Comparison of ENCODE assay signal across 22 cellular contexts in genomic region chr1:178849932-178850331, GRCh38. TPM values are rescaled to one million over a fixed set of nuclear protein-coding genes. Genes with fewer than 3 reads are reported as not detected.
DNase-seq lines count a peak whose midpoint lies in the region; ATAC-seq, FAIRE-seq and TF ChIP-seq lines count a peak whose summit lies in the region.
"Had no signal": no experiment of that assay in that cellular context is flagged by ENCODE, and none has a peak within 500 bp of the region (broad histone marks: within the 10 kb centered on the region; RNA-seq: fewer than 3 reads in every experiment).

No MANE protein-coding gene starts in this region.

- DNase-seq in right lobe of liver (no peak), HepG2 (ENCODE audit: low spot score) (no peak), activated B cell treated with CpG ODN at 0.5 μM for 24 hours (no peak), memory B cell (ENCODE audit: low spot score in 2 of 2) (no peak), MV-4-11 (lab: John Stamatoyannopoulos, UW) (no peak)
- DNase-seq: CD4-positive, CD25-positive, alpha-beta regulatory T cell; DND-41; GOT3; IMR-90; NCI-H1417; NCI-H187 treated with DMSO at 0.1 percent for 48 hours; NCI-H69; PC-9; RPMI8226; SIG-M5; SK-N-SH had no signal

- H3K4me3 ChIP-seq in right lobe of liver (no peak overlapping the region), HepG2 (replicated peaks in 1 of 3; ENCODE audit: insufficient read depth in 1 of 3, low read depth in 2 of 3, low read length in 3 of 3) (no peak overlapping the region)
- H3K4me3 ChIP-seq: PC-9 had no signal

- no peak for TF ChIP-seq RAD21 in HepG2 (CRISPR knock-in tag; IDR thresholded peaks at IDR 0.05)

- TF ChIP-seq EP300 in HepG2 (IDR thresholded peaks at IDR 0.05; ENCODE audit: low read depth in 2 of 2, low read length in 2 of 2) (no peak), HepG2 (CRISPR knock-in tag; IDR thresholded peaks at IDR 0.05; ENCODE audit: borderline replicate concordance) (no peak)

- TF ChIP-seq POLR2A in right lobe of liver (IDR thresholded peaks at IDR 0.05) (no peak), HepG2 (IDR thresholded peaks at IDR 0.05; ENCODE audit: insufficient read depth in 1 of 2, low read depth in 2 of 2, low read length in 2 of 2) (no peak)

- no peak overlapping the region for H3K9ac ChIP-seq in HepG2 (ENCODE audit: insufficient read depth, low read depth, low read length)
- H3K9ac ChIP-seq: KMS-11, SK-N-SH had no signal

- intact Hi-C loops in right lobe of liver (cut with DNase I), result no loop called here
- intact Hi-C loops in HepG2 (cut with micrococcal nuclease; ENCODE audit: unreplicated experiment), result no loop called here
- intact Hi-C loops in activated B cell treated with CpG ODN at 0.5 μM for 24 hours (cut with micrococcal nuclease), result loop anchor here (5.0 kb wide), 1 partner anchor 38 kb away; no protein-coding TSS in a partner anchor

- no peaks in the 10 kb centered on the region for H3K36me3 ChIP-seq in right lobe of liver
- no peaks in the 10 kb centered on the region; a peak in 2 of 5 replicates for H3K36me3 ChIP-seq in HepG2 (replicated peaks in 1 of 2; ENCODE audit: control insufficient read depth in 1 of 2, insufficient read depth in 2 of 2, low read length in 2 of 2)

- H3K4me1 ChIP-seq in right lobe of liver, result peaks cover 0 to 4% (median 0%) of the 10 kb centered on the region in 4 donors
- 0 out of 2 replicates have a peak, but pooled peaks cover 6% of the 10 kb centered on the region for H3K4me1 ChIP-seq in HepG2 (ENCODE audit: insufficient read depth, low read length)

- FAIRE-seq in HepG2 (lab: Jason Lieb, UNC), result no peak
- FAIRE-seq: GM12891 had no signal

- no peak overlapping the region for H3K4me2 ChIP-seq in HepG2 (ENCODE audit: low read depth, low read length)
- H3K4me2 ChIP-seq: KMS-11, PC-9, SK-N-SH had no signal

- POLR2A ChIA-PET in HepG2 (lab: Yijun Ruan, JAX), result no interaction called here
- POLR2A ChIA-PET in activated B cell treated with CpG ODN at 0.5 μM for 24 hours (lab: Charles Lee), result no interaction called here

- no peaks in the 10 kb centered on the region for H4K20me1 ChIP-seq in HepG2 (ENCODE audit: insufficient read depth, low read length)

- CTCF ChIA-PET in HepG2 (lab: Yijun Ruan, JAX; ENCODE audit: low intra/inter-chr PET ratio, low total read pairs) (no interaction called here), activated B cell treated with CpG ODN at 0.5 μM for 24 hours (lab: Charles Lee) (interaction anchor here (1.3 kb wide), 1 partner anchor 307 kb away, joined by 3 read pairs; no protein-coding TSS in a partner anchor)

- H3K27me3 Mint-ChIP-seq in activated B cell treated with CpG ODN at 0.5 μM for 24 hours (no peaks in the 10 kb centered on the region), memory B cell (no peaks in the 10 kb centered on the region)

- no TSS peak for BruUV-seq in HepG2 (replicated peaks; lab: Mats Ljungman, UMichigan)

- in situ Hi-C loops in HepG2 (cut with HindIII; ENCODE audit: extremely low pct_ligation_motif_present, low pct_unique_long_range_greater_than_20kb), result no loop called here

- H3K27ac Mint-ChIP-seq in activated B cell treated with CpG ODN at 0.5 μM for 24 hours, result peak overlapping the region; percentile 66
- peak overlapping the region; percentile 35 for H3K27ac Mint-ChIP-seq in memory B cell
- H3K27ac Mint-ChIP-seq: CD4-positive, CD25-positive, alpha-beta regulatory T cell had no signal

- H3K79me2 ChIP-seq in HepG2 (ENCODE audit: insufficient read depth, low read length), result no peaks in the 10 kb centered on the region

- no peak overlapping the region for H3K27ac ChIP-seq in right lobe of liver
- H3K27ac ChIP-seq in HepG2 (ENCODE audit: extremely low read length, insufficient read depth, low read length), result no peak overlapping the region
- H3K27ac ChIP-seq: KMS-11, PC-9 had no signal

- peak in 3 of 4 donors; percentile 32 to 50 (median 45) for ATAC-seq in right lobe of liver
- no peak for ATAC-seq in HepG2
- no peak for ATAC-seq in activated B cell treated with CpG ODN at 0.5 μM for 24 hours (ENCODE audit: low read depth)
- ATAC-seq in memory B cell (ENCODE audit: low read depth), result no peak
- no peak for ATAC-seq in GM21529 (IDR thresholded peaks at IDR 0.05; ENCODE audit: unreplicated experiment)
- no peak for ATAC-seq in SK-N-SH treated with all-trans-retinoic acid at 6 μM for 48 hours
- ATAC-seq: HCT116 had no signal

- H3K4me3 Mint-ChIP-seq in activated B cell treated with CpG ODN at 0.5 μM for 24 hours (no peak overlapping the region), memory B cell (no peak overlapping the region)
- H3K4me3 Mint-ChIP-seq: CD4-positive, CD25-positive, alpha-beta regulatory T cell had no signal

- H3K36me3 Mint-ChIP-seq in activated B cell treated with CpG ODN at 0.5 μM for 24 hours (ENCODE audit: low read depth) (peaks cover 71% of the 10 kb centered on the region), memory B cell (peaks cover 9% of the 10 kb centered on the region)
- H3K36me3 Mint-ChIP-seq: CD4-positive, CD25-positive, alpha-beta regulatory T cell had no signal

- H3K9me3 Mint-ChIP-seq in activated B cell treated with CpG ODN at 0.5 μM for 24 hours (no peaks in the 10 kb centered on the region), memory B cell (no peaks in the 10 kb centered on the region)
- H3K9me3 Mint-ChIP-seq: CD4-positive, CD25-positive, alpha-beta regulatory T cell had no signal

- WGBS in right lobe of liver (ENCODE audit: insufficient coverage, low coverage, low lambda C conversion rate, missing lambda C conversion rate), result 26% methylated on average over 2 of the region's 2 CpGs
- WGBS in HepG2 (ENCODE audit: low lambda C conversion rate), result 100% methylated on average over 2 of the region's 2 CpGs

- H2AFZ ChIP-seq in HepG2 (ENCODE audit: low read length), result no peak overlapping the region
- H2AFZ ChIP-seq: PC-9 had no signal

- no peaks in the 10 kb centered on the region for H3K9me3 ChIP-seq in right lobe of liver
- H3K9me3 ChIP-seq in HepG2 (ENCODE audit: low read length), result no peaks in the 10 kb centered on the region
- H3K9me3 ChIP-seq: SK-N-SH had no signal

- H3K4me1 Mint-ChIP-seq in activated B cell treated with CpG ODN at 0.5 μM for 24 hours, result no peaks in the 10 kb centered on the region
- peaks cover 8% of the 10 kb centered on the region for H3K4me1 Mint-ChIP-seq in memory B cell
- H3K4me1 Mint-ChIP-seq: CD4-positive, CD25-positive, alpha-beta regulatory T cell had no signal

- H3K27me3 ChIP-seq in right lobe of liver (no peaks in the 10 kb centered on the region), HepG2 (ENCODE audit: control insufficient read depth in 1 of 2, insufficient read depth in 2 of 2, low read length in 2 of 2) (no peaks in the 10 kb centered on the region)

- TF ChIP-seq CTCF in right lobe of liver (IDR thresholded peaks at IDR 0.05) (no peak), HepG2 (CRISPR knock-in tag; IDR thresholded peaks at IDR 0.05) (no peak), activated B cell treated with CpG ODN at 0.5 μM for 24 hours (IDR thresholded peaks at IDR 0.05) (no peak)

TF ChIP-seq in HepG2, 621 proteins besides CTCF, POLR2A, EP300 and RAD21 (continues in another document):
- TF ChIP-seq ZNF34 (CRISPR knock-in tag; IDR thresholded peaks at IDR 0.05; ENCODE audit: borderline replicate concordance), result no peak
- no peak for TF ChIP-seq HOXA9 (CRISPR knock-in tag; IDR thresholded peaks at IDR 0.05; ENCODE audit: borderline replicate concordance)
- no peak for TF ChIP-seq PRPF4 (IDR thresholded peaks at IDR 0.05; ENCODE audit: low read depth, low read length, poor library complexity, severe bottlenecking)
- no peak for TF ChIP-seq GTF2F1 (IDR thresholded peaks at IDR 0.05; ENCODE audit: low read length)

TF ChIP-seq in SK-N-SH treated with all-trans-retinoic acid at 6 μM for 48 hours, 23 proteins besides CTCF, POLR2A, EP300 and RAD21 (continues in another document):
- TF ChIP-seq PPARA (CRISPR knock-in tag; IDR thresholded peaks at IDR 0.05; ENCODE audit: borderline replicate concordance) (no peak), ZNF8 (CRISPR knock-in tag; IDR thresholded peaks at IDR 0.05) (no peak), OSR1 (CRISPR knock-in tag; IDR thresholded peaks at IDR 0.05) (no peak), ZC3H10 (CRISPR knock-in tag; IDR thresholded peaks at IDR 0.05) (no peak)

RNA-seq across cellular contexts. Expression of gene ANGPTL1, which starts 20.9 kb away (rescaled TPM):
- 10 to 100 TPM in 1 of 6 experiments, 1 to 10 TPM in 5; 1.2 to 10.0 (median 3.8) TPM for total RNA-seq in right lobe of liver
- total RNA-seq in HepG2 (2016; rRNA removed; fragmentation: Illumina TruSeq; extraction: Trizol), result 2.2 and 2.9 TPM in 2 replicates
- total RNA-seq in HepG2 (2016; cell fraction: cytosol; rRNA removed; fragmentation: Illumina TruSeq; extraction: Trizol; ENCODE audit: low read depth), result 0.71 TPM in 1 of 2 replicates, not detected in the other
- 1.7 and 2.9 TPM in 2 replicates for total RNA-seq in HepG2 (2016; cell fraction: insoluble cytoplasmic fraction; rRNA removed; fragmentation: Illumina TruSeq; extraction: Trizol)
- 0.56 and 0.59 TPM in 2 replicates for total RNA-seq in HepG2 (2016; cell fraction: membrane; rRNA removed; fragmentation: Illumina TruSeq; extraction: Trizol)
- total RNA-seq in HepG2 (2016; cell fraction: nucleus; rRNA removed; fragmentation: Illumina TruSeq; extraction: Trizol), result 3.6 and 4.3 TPM in 2 replicates
- polyA plus RNA-seq in HepG2 (2011; rRNA removed), result 3.5 and 9.3 TPM in 2 replicates
- polyA plus RNA-seq in HepG2 (2011; cell fraction: cytosol; rRNA removed), result 3.1 and 3.2 TPM in 2 replicates
- polyA plus RNA-seq in HepG2 (2011; cell fraction: nucleus; rRNA removed), result 1.5 and 3.6 TPM in 2 replicates
- polyA plus RNA-seq in HepG2 (2012), result 2.9 and 6.3 TPM in 2 replicates
- polyA plus RNA-seq in HepG2 (2016; cell fraction: cytosol; fragmentation: Illumina TruSeq; extraction: Trizol; ENCODE audit: low read depth), result 0.10 and 0.25 TPM in 2 replicates
- polyA plus RNA-seq in HepG2 (2016; cell fraction: insoluble cytoplasmic fraction; fragmentation: Illumina TruSeq; extraction: Trizol; ENCODE audit: low read depth), result 1.5 and 1.8 TPM in 2 replicates
- polyA plus RNA-seq in HepG2 (2016; cell fraction: membrane; fragmentation: Illumina TruSeq; extraction: Trizol; ENCODE audit: low read depth), result 0.27 and 0.65 TPM in 2 replicates
- 3.7 and 4.3 TPM in 2 replicates for polyA plus RNA-seq in HepG2 (2016; cell fraction: nucleus; fragmentation: Illumina TruSeq; extraction: Trizol; ENCODE audit: insufficient read depth, low read depth)
- polyA minus RNA-seq in HepG2 (2011; rRNA and poly(A)+ RNA removed; ENCODE audit: low replicate concordance), result 4.0 TPM in 1 of 2 replicates, not detected in the other
- 2.1 and 3.0 TPM in 2 replicates for polyA minus RNA-seq in HepG2 (2011; cell fraction: cytosol; rRNA and poly(A)+ RNA removed)
- 4.4 and 6.7 TPM in 2 replicates for polyA minus RNA-seq in HepG2 (2011; cell fraction: nucleus; rRNA and poly(A)+ RNA removed)
- total RNA-seq in activated B cell treated with CpG ODN at 0.5 μM for 24 hours, result not detected in 2 replicates
- total RNA-seq: CD4-positive, CD25-positive, alpha-beta regulatory T cell; HT1080; PC-9 had no signal
- polyA plus RNA-seq: CD4-positive, CD25-positive, alpha-beta regulatory T cell; SK-N-SH had no signal

Comparison
In these comparisons a context has a peak if more than half of its experiments do, and no peak if none do; other contexts are left out.
1. ATAC-seq: peak in right lobe of liver (3 of 4); none in HepG2 (single experiment), activated B cell treated with CpG ODN at 0.5 μM for 24 hours (single experiment), memory B cell (single experiment), GM21529 (single experiment) and SK-N-SH treated with all-trans-retinoic acid at 6 μM for 48 hours (single experiment).